ENCODE assay signal across 8 cellular contexts in genomic region chr22:35627267-35628041, GRCh38. TPM values are rescaled to one million over a fixed set of nuclear protein-coding genes. Genes with fewer than 3 reads are reported as not detected.
DNase-seq lines count a peak whose midpoint lies in the region; ATAC-seq and TF ChIP-seq lines count a peak whose summit lies in the region.

No MANE protein-coding gene starts in this region.

- H3K27ac Mint-ChIP-seq in activated CD4-positive, alpha-beta memory T cell treated with anti-CD3 and anti-CD28 coated beads for 36 hours = peak overlapping the region; percentile 30

- peak overlapping the region; percentile 78 for H3K27ac ChIP-seq in lower lobe of right lung

- peaks cover 3% of the 10 kb centered on the region for H3K27me3 Mint-ChIP-seq in activated CD4-positive, alpha-beta memory T cell treated with anti-CD3 and anti-CD28 coated beads for 36 hours

- no peaks in the 10 kb centered on the region for H3K27me3 ChIP-seq in lower lobe of right lung (ENCODE audit: low read depth)

- H3K36me3 Mint-ChIP-seq in activated CD4-positive, alpha-beta memory T cell treated with anti-CD3 and anti-CD28 coated beads for 36 hours = no peaks in the 10 kb centered on the region

- POLR2A ChIA-PET in activated CD4-positive, alpha-beta memory T cell treated with anti-CD3 and anti-CD28 coated beads for 36 hours (lab: Charles Lee) = interaction anchor here (0.8 kb wide), 1 partner anchor 20 kb away, joined by 3 read pairs; no protein-coding TSS in a partner anchor

- peaks cover 17% of the 10 kb centered on the region for H3K4me1 ChIP-seq in lower lobe of right lung

- DNase-seq in SKM-1 treated with dmso at 0.1 percent for 144 hours (lab: John Stamatoyannopoulos, UW; ENCODE audit: unreplicated experiment) = peak; percentile 36
- DNase-seq in SKM-1 (lab: John Stamatoyannopoulos, UW; ENCODE audit: unreplicated experiment) = no peak
- peak; percentile 28 for DNase-seq in NCI-H2196 treated with DMSO at 0.1 percent for 48 hours (lab: John Stamatoyannopoulos, UW; ENCODE audit: unreplicated experiment)
- DNase-seq in activated CD4-positive, alpha-beta memory T cell treated with anti-CD3 and anti-CD28 coated beads for 36 hours = peak; percentile 82
- DNase-seq in effector CD8-positive, alpha-beta T cell (lab: John Stamatoyannopoulos, UW) = peak; percentile 2
- peak; percentile 88 for DNase-seq in lower lobe of right lung
- peak; percentile 28 to 44 (median 35) for DNase-seq in stimulated activated CD4-positive, alpha-beta T cell treated with anti-CD3 and anti-CD28 coated beads, TNF-alpha, amount 100 ng/mL, for 4 hours (ENCODE audit: low read depth in 3 of 3)

- peaks cover 2% of the 10 kb centered on the region for H3K9me3 Mint-ChIP-seq in activated CD4-positive, alpha-beta memory T cell treated with anti-CD3 and anti-CD28 coated beads for 36 hours

- ATAC-seq in lower lobe of right lung = peak; percentile 87
- ATAC-seq in HG03469 (IDR thresholded peaks at IDR 0.05; ENCODE audit: unreplicated experiment) = no peak

- no peaks in the 10 kb centered on the region for H3K9me3 ChIP-seq in lower lobe of right lung

- peak; percentile 49 for TF ChIP-seq CTCF in lower lobe of right lung (IDR thresholded peaks at IDR 0.05)

- CTCF ChIA-PET in activated CD4-positive, alpha-beta memory T cell treated with anti-CD3 and anti-CD28 coated beads for 36 hours (lab: Charles Lee) = interaction anchor here (0.5 to 2.5 kb wide), 20 partner anchors 10 to 529 kb away, joined by 3 to 20 read pairs (median 4); partner anchors contain the start of gene APOL6

- no peaks in the 10 kb centered on the region for H3K36me3 ChIP-seq in lower lobe of right lung

- peak overlapping the region; percentile 56 for H3K4me3 Mint-ChIP-seq in activated CD4-positive, alpha-beta memory T cell treated with anti-CD3 and anti-CD28 coated beads for 36 hours

- intact Hi-C loops in activated CD4-positive, alpha-beta memory T cell treated with anti-CD3 and anti-CD28 coated beads for 36 hours (cut with micrococcal nuclease) = loop anchor here (1.0 to 5.0 kb wide), 4 partner anchors 60 to 497 kb away; no protein-coding TSS in a partner anchor
- intact Hi-C loops in lower lobe of right lung (cut with DNase I) = loop anchor here (10.0 kb wide), 1 partner anchor 287 kb away; no protein-coding TSS in a partner anchor

- H3K4me1 Mint-ChIP-seq in activated CD4-positive, alpha-beta memory T cell treated with anti-CD3 and anti-CD28 coated beads for 36 hours (ENCODE audit: low read depth) = peaks cover 19% of the 10 kb centered on the region

- H3K4me3 ChIP-seq in lower lobe of right lung = peak overlapping the region; percentile 56

RNA-seq across cellular contexts. Expression of gene MB, which starts 10.3 kb away (rescaled TPM):
- total RNA-seq in activated CD4-positive, alpha-beta memory T cell treated with anti-CD3 and anti-CD28 coated beads for 36 hours = not detected
- 0.86 TPM for total RNA-seq in lower lobe of right lung

RNA-seq across cellular contexts. Expression of gene APOL6, which starts 20.8 kb away (rescaled TPM):
- total RNA-seq in activated CD4-positive, alpha-beta memory T cell treated with anti-CD3 and anti-CD28 coated beads for 36 hours = 10 to 100 TPM; 26.7 to 27.7 TPM
- total RNA-seq in lower lobe of right lung = 53.8 TPM
